8 cellular contexts compared by ENCODE assay signal in genomic region chr6:118651282-118652050, GRCh38. TPM values are rescaled to one million over a fixed set of nuclear protein-coding genes. Genes with fewer than 3 reads are reported as not detected.
DNase-seq lines count a peak whose midpoint lies in the region; ATAC-seq lines count a peak whose summit lies in the region.

TSS of gene CEP85L (minus strand) at chr6:118651591. CDS start at chr6:118651269, 322 bp downstream.

- peaks cover 23% of the 10 kb centered on the region for H3K4me1 ChIP-seq in BLaER1

- H3K4me3 ChIP-seq in BLaER1: peak within 1 kb of the TSS; percentile 96

- DNase-seq in NCI-H526 (lab: John Stamatoyannopoulos, UW): peak; percentile 82 to 96
- DNase-seq in activated CD4-positive, alpha-beta T cell treated with anti-CD3 and anti-CD28 coated beads for 48 hours: peak; percentile 93
- DNase-seq in left colon: peak; percentile 85 to 91
- DNase-seq in stimulated activated CD4-positive, alpha-beta T cell treated with anti-CD3 and anti-CD28 coated beads, Interleukin-1b, Interleukin-23, amount 100 ng/mL, for 48 hours: peak; percentile 89

- H3K36me3 ChIP-seq in BLaER1: no peaks in the 10 kb centered on the region

- H3K4me2 ChIP-seq in BLaER1: peak within 1 kb of the TSS; percentile 92

- H3K27ac ChIP-seq in BLaER1 (peak within 1 kb of the TSS; percentile 81), cingulate gyrus (ENCODE audit: low read depth, low read length) (peak within 1 kb of the TSS; percentile 91)

- peaks cover 13% of the 10 kb centered on the region for H3K27me3 ChIP-seq in BLaER1

- H3K9ac ChIP-seq in BLaER1: peak within 1 kb of the TSS; percentile 84

- intact Hi-C loops in left colon (cut with DNase I, micrococcal nuclease): no loop called here

- H4K20me1 ChIP-seq in BLaER1: peaks cover 18% of the 10 kb centered on the region

- ATAC-seq in GM19328 (IDR thresholded peaks at IDR 0.05; ENCODE audit: unreplicated experiment) (peak; percentile 89), HG03469 (IDR thresholded peaks at IDR 0.05; ENCODE audit: unreplicated experiment) (peak; percentile 84), left colon (peak; percentile 97)

- no peaks in the 10 kb centered on the region; the same call in 1 of the 2 replicates for H3K9me3 ChIP-seq in BLaER1

RNA-seq across cellular contexts. Expression of gene CEP85L, which starts in this region (rescaled TPM):
- 1 to 10 TPM; 2.7 to 6.2 TPM for total RNA-seq in left colon

Comparison
In these comparisons a context has a peak if more than half of its experiments do, and no peak if none do; other contexts are left out.
1. Peak in every context shown above with its lines: DNase-seq, ATAC-seq, H3K4me3 ChIP-seq and H3K27ac ChIP-seq.